ENCODE assay signal across 9 cellular contexts in genomic region chr6:72649032-72649984, GRCh38. TPM values are rescaled to one million over a fixed set of nuclear protein-coding genes. Genes with fewer than 3 reads are reported as not detected.
A peak's percentile ranks its signal among the peaks of the same experiment; 100 is the strongest.
DNase-seq lines count a peak whose midpoint lies in the region; ATAC-seq, FAIRE-seq and TF ChIP-seq lines count a peak whose summit lies in the region.
"Had no signal": no experiment of that assay in that cellular context is flagged by ENCODE, and none has a peak within 500 bp of the region (broad histone marks: within the 10 kb centered on the region; RNA-seq: fewer than 3 reads in every experiment).

No MANE protein-coding gene starts in this region.

- no peak overlapping the region for H3K27ac Mint-ChIP-seq in activated CD4-positive, alpha-beta T cell treated with anti-CD3 and anti-CD28 coated beads, Interleukin-2, amount 10 ng/mL, durations not matched to agents 7 days and 5 days

- POLR2A ChIA-PET in activated CD4-positive, alpha-beta T cell treated with anti-CD3 and anti-CD28 coated beads, Interleukin-2, amount 10 ng/mL, durations not matched to agents 7 days and 5 days (lab: Charles Lee), result interaction anchor here (0.6 kb wide), 1 partner anchor 1134 kb away, joined by 3 read pairs; no protein-coding TSS in a partner anchor

- H3K4me1 Mint-ChIP-seq in activated CD4-positive, alpha-beta T cell treated with anti-CD3 and anti-CD28 coated beads, Interleukin-2, amount 10 ng/mL, durations not matched to agents 7 days and 5 days, result peaks cover 3% of the 10 kb centered on the region

- WGBS in pancreas, 2 donors, result 69 to 76% methylated on average over 8 of the region's 8 CpGs

- peak; percentile 61 to 64 for ATAC-seq in activated CD4-positive, CD25-positive, alpha-beta regulatory T cell treated with anti-CD3 and anti-CD28 coated beads, Interleukin-2, amount 50 U/mL, for 24 hours
- peak; percentile 59 for ATAC-seq in HG02610 (IDR thresholded peaks at IDR 0.05; ENCODE audit: unreplicated experiment)
- no peak for ATAC-seq in pancreas
- ATAC-seq in GM19467 (IDR thresholded peaks at IDR 0.05; ENCODE audit: unreplicated experiment), result no peak

- no peaks in the 10 kb centered on the region for H3K9me3 Mint-ChIP-seq in activated CD4-positive, alpha-beta T cell treated with anti-CD3 and anti-CD28 coated beads, Interleukin-2, amount 10 ng/mL, durations not matched to agents 7 days and 5 days

- no peaks in the 10 kb centered on the region for H3K4me1 ChIP-seq in pancreas

- H3K9me3 ChIP-seq in pancreas, result no peaks in the 10 kb centered on the region

- peaks cover 0 to 3% (median 0%) of the 10 kb centered on the region in 4 donors for H3K27me3 ChIP-seq in pancreas

- H3K36me3 Mint-ChIP-seq in activated CD4-positive, alpha-beta T cell treated with anti-CD3 and anti-CD28 coated beads, Interleukin-2, amount 10 ng/mL, durations not matched to agents 7 days and 5 days (ENCODE audit: low read depth), result no peaks in the 10 kb centered on the region
- H3K36me3 Mint-ChIP-seq: CD4-positive, CD25-positive, alpha-beta regulatory T cell had no signal

- H3K36me3 ChIP-seq in pancreas, result no peaks in the 10 kb centered on the region

- H3K4me3 ChIP-seq in pancreas, result no peak overlapping the region

- no peak for TF ChIP-seq CTCF in pancreas (IDR thresholded peaks at IDR 0.05)

- no peak for DNase-seq in activated CD4-positive, CD25-positive, alpha-beta regulatory T cell (lab: John Stamatoyannopoulos, UW)
- DNase-seq in OCI-M1 (lab: John Stamatoyannopoulos, UW) (peak; percentile 87), iris pigment epithelial cell (ENCODE audit: low read depth) (peak; percentile 81), pancreas (no peak)
- no peak for DNase-seq in activated CD4-positive, alpha-beta T cell treated with anti-CD3 and anti-CD28 coated beads, Interleukin-2, amount 10 ng/mL, durations not matched to agents 7 days and 5 days

- no peak for FAIRE-seq in pancreas (lab: Jason Lieb, UNC)

- CTCF ChIA-PET in activated CD4-positive, alpha-beta T cell treated with anti-CD3 and anti-CD28 coated beads, Interleukin-2, amount 10 ng/mL, durations not matched to agents 7 days and 5 days (lab: Charles Lee), result no interaction called here

- no peak overlapping the region for H3K4me3 Mint-ChIP-seq in activated CD4-positive, alpha-beta T cell treated with anti-CD3 and anti-CD28 coated beads, Interleukin-2, amount 10 ng/mL, durations not matched to agents 7 days and 5 days
- H3K4me3 Mint-ChIP-seq: CD4-positive, CD25-positive, alpha-beta regulatory T cell had no signal

- intact Hi-C loops in pancreas (cut with DNase I), result no loop called here

- H3K27me3 Mint-ChIP-seq in activated CD4-positive, alpha-beta T cell treated with anti-CD3 and anti-CD28 coated beads, Interleukin-2, amount 10 ng/mL, durations not matched to agents 7 days and 5 days, result no peaks in the 10 kb centered on the region
- H3K27me3 Mint-ChIP-seq: CD4-positive, CD25-positive, alpha-beta regulatory T cell had no signal

- H3K27ac ChIP-seq in pancreas, result no peak overlapping the region

RNA-seq across cellular contexts. Expression of gene KCNQ5, which starts 27.4 kb away (rescaled TPM):
- total RNA-seq in pancreas, result 1 to 10 TPM in 1 of 6 donors, under 1 TPM in 5; 0.03 to 1.1 (median 0.26) TPM
- polyA plus RNA-seq in pancreas, result under 1 TPM; 0.04 to 0.07 TPM
- 1 to 10 TPM; 2.6 to 3.9 TPM for total RNA-seq in activated CD4-positive, alpha-beta T cell treated with anti-CD3 and anti-CD28 coated beads, Interleukin-2, amount 10 ng/mL, durations not matched to agents 7 days and 5 days

Comparison
In these comparisons a context has a peak if more than half of its experiments do, and no peak if none do; other contexts are left out.
1. ATAC-seq: peak in activated CD4-positive, CD25-positive, alpha-beta regulatory T cell treated with anti-CD3 and anti-CD28 coated beads, Interleukin-2, amount 50 U/mL, for 24 hours (2 of 2) and HG02610 (single experiment); none in pancreas (0 of 4) and GM19467 (single experiment).
2. DNase-seq: peak in OCI-M1 (single experiment) and iris pigment epithelial cell (single experiment); none in activated CD4-positive, CD25-positive, alpha-beta regulatory T cell (0 of 4), pancreas (0 of 6) and activated CD4-positive, alpha-beta T cell treated with anti-CD3 and anti-CD28 coated beads, Interleukin-2, amount 10 ng/mL, durations not matched to agents 7 days and 5 days (single experiment).